Comparison of ENCODE assay signal across 20 cellular contexts in genomic region chr19:48670699-48671455, GRCh38. TPM values are rescaled to one million over a fixed set of nuclear protein-coding genes. Genes with fewer than 3 reads are reported as not detected.
A peak's percentile ranks its signal among the peaks of the same experiment; 100 is the strongest.
DNase-seq lines count a peak whose midpoint lies in the region; TF ChIP-seq lines count a peak whose summit lies in the region.
"Had no signal": no experiment of that assay in that cellular context is flagged by ENCODE, and none has a peak within 500 bp of the region (broad histone marks: within the 10 kb centered on the region; RNA-seq: fewer than 3 reads in every experiment).

No MANE protein-coding gene starts in this region.

- H3K27me3 ChIP-seq in WERI-Rb-1 (ENCODE audit: insufficient read depth, low read depth, severe bottlenecking), result no peaks in the 10 kb centered on the region
- H3K27me3 ChIP-seq: BE2C, SJSA1 had no signal

- peak overlapping the region; percentile 50 for H3K27ac ChIP-seq in WERI-Rb-1
- H3K27ac ChIP-seq: 22Rv1, KMS-11, PC-9, SJSA1 had no signal

- H3K27me3 Mint-ChIP-seq in mesothelial cell of epicardium (ENCODE audit: low read depth), result peaks cover 5% of the 10 kb centered on the region
- peaks cover 7% of the 10 kb centered on the region for H3K27me3 Mint-ChIP-seq in type B pancreatic cell
- H3K27me3 Mint-ChIP-seq: CD4-positive, alpha-beta memory T cell had no signal

- H3K36me3 Mint-ChIP-seq in mesothelial cell of epicardium (no peaks in the 10 kb centered on the region), type B pancreatic cell (no peaks in the 10 kb centered on the region)
- H3K36me3 Mint-ChIP-seq: CD4-positive, alpha-beta memory T cell had no signal

- H3K36me3 ChIP-seq in WERI-Rb-1, result no peaks in the 10 kb centered on the region
- H3K36me3 ChIP-seq: BE2C, SJSA1 had no signal

- H3K27ac Mint-ChIP-seq in mesothelial cell of epicardium, result peak overlapping the region; percentile 60
- peak overlapping the region; percentile 69 for H3K27ac Mint-ChIP-seq in type B pancreatic cell

- no peaks in the 10 kb centered on the region for H3K9me3 ChIP-seq in WERI-Rb-1 (ENCODE audit: severe bottlenecking)
- H3K9me3 ChIP-seq: BE2C, SJSA1 had no signal

- TF ChIP-seq CTCF in WERI-Rb-1 (IDR thresholded peaks at IDR 0.05; ENCODE audit: low read depth, low read length) (no peak), mesothelial cell of epicardium (IDR thresholded peaks at IDR 0.05; ENCODE audit: unreplicated experiment) (no peak), type B pancreatic cell (conservative IDR thresholded peaks at IDR 0.05) (no peak)

- peaks cover 11% of the 10 kb centered on the region for H3K4me1 Mint-ChIP-seq in mesothelial cell of epicardium
- peaks cover 21% of the 10 kb centered on the region for H3K4me1 Mint-ChIP-seq in type B pancreatic cell (ENCODE audit: unreplicated experiment)

- peak; percentile 59 for DNase-seq in DMS 273 (lab: John Stamatoyannopoulos, UW; ENCODE audit: unreplicated experiment)
- DNase-seq in DMS 273 treated with DMSO at 0.1 percent for 48 hours (lab: John Stamatoyannopoulos, UW), result no peak
- peak; percentile 23 for DNase-seq in WERI-Rb-1
- no peak for DNase-seq in mesothelial cell of epicardium (ENCODE audit: low spot score in 2 of 2, unreplicated experiment in 2 of 2)
- DNase-seq in type B pancreatic cell (ENCODE audit: extremely low spot score, unreplicated experiment), result no peak
- DNase-seq in ureter (ENCODE audit: low spot score), result no peak
- DNase-seq in COLO829 (ENCODE audit: low spot score), result no peak
- no peak for DNase-seq in DMS79 (lab: John Stamatoyannopoulos, UW)
- DNase-seq: BE2C; CD4-positive, alpha-beta memory T cell; NCI-H1048; NCI-H1436 treated with DMSO at 0.1 percent for 48 hours; NCI-H2081; NCI-H510A; NCI-H774; PC-9 had no signal

- no peak overlapping the region for H3K4me3 ChIP-seq in WERI-Rb-1 (ENCODE audit: low read depth, low read length)
- H3K4me3 ChIP-seq: PC-9, SJSA1 had no signal

- no peak overlapping the region for H3K4me3 Mint-ChIP-seq in mesothelial cell of epicardium
- H3K4me3 Mint-ChIP-seq in type B pancreatic cell, result no peak overlapping the region
- H3K4me3 Mint-ChIP-seq: CD4-positive, alpha-beta memory T cell had no signal

- H3K9me3 Mint-ChIP-seq in mesothelial cell of epicardium (no peaks in the 10 kb centered on the region), type B pancreatic cell (no peaks in the 10 kb centered on the region)

RNA-seq across cellular contexts. Expression of gene NTN5, which starts 1.9 kb away (rescaled TPM):
- total RNA-seq in mesothelial cell of epicardium (6.8 to 7.3 TPM (median 7.1 TPM) in 3 replicates), type B pancreatic cell (ENCODE audit: low replicate concordance) (0.86 and 1.2 TPM in 2 replicates), ureter (1.0 TPM)
- total RNA-seq: SJSA1 had no signal

RNA-seq across cellular contexts. Expression of gene CA11, which starts 24.9 kb away (rescaled TPM):
- total RNA-seq in mesothelial cell of epicardium (48.2 to 55.0 TPM (median 53.1 TPM) in 3 replicates), type B pancreatic cell (ENCODE audit: low replicate concordance) (13.8 and 43.3 TPM in 2 replicates), ureter (9.6 TPM)
- total RNA-seq: SJSA1 had no signal

RNA-seq across cellular contexts. Expression of gene FUT2, which starts 24.9 kb away (rescaled TPM):
- total RNA-seq in mesothelial cell of epicardium (0.20 TPM in 1 of 3 replicates, not detected in the others), type B pancreatic cell (ENCODE audit: low replicate concordance) (9.0 and 13.3 TPM in 2 replicates), ureter (35.4 TPM)
- total RNA-seq: CD4-positive, alpha-beta memory T cell; M059J; SJSA1 had no signal

RNA-seq across cellular contexts. Expression of gene DBP, which starts 33.7 kb away (rescaled TPM):
- 11.5 to 13.2 TPM (median 13.1 TPM) in 3 replicates for total RNA-seq in mesothelial cell of epicardium
- total RNA-seq in type B pancreatic cell (ENCODE audit: low replicate concordance), result 24.5 and 31.5 TPM in 2 replicates
- 12.7 TPM for total RNA-seq in ureter

RNA-seq across cellular contexts. Expression of gene MAMSTR, which starts 48.6 kb away (rescaled TPM):
- 5.8 to 6.5 TPM (median 6.0 TPM) in 3 replicates for total RNA-seq in mesothelial cell of epicardium
- 2.0 and 3.6 TPM in 2 replicates for total RNA-seq in type B pancreatic cell (ENCODE audit: low replicate concordance)
- 2.2 TPM for total RNA-seq in ureter

Comparison
In these comparisons a context has a peak if more than half of its experiments do, and no peak if none do; other contexts are left out.
1. DNase-seq: peak in DMS 273 (single experiment) and WERI-Rb-1 (single experiment); none in DMS 273 treated with DMSO at 0.1 percent for 48 hours (single experiment), mesothelial cell of epicardium (0 of 2), type B pancreatic cell (single experiment), ureter (single experiment), COLO829 (single experiment) and DMS79 (single experiment).